In the genomic region with DNA sequence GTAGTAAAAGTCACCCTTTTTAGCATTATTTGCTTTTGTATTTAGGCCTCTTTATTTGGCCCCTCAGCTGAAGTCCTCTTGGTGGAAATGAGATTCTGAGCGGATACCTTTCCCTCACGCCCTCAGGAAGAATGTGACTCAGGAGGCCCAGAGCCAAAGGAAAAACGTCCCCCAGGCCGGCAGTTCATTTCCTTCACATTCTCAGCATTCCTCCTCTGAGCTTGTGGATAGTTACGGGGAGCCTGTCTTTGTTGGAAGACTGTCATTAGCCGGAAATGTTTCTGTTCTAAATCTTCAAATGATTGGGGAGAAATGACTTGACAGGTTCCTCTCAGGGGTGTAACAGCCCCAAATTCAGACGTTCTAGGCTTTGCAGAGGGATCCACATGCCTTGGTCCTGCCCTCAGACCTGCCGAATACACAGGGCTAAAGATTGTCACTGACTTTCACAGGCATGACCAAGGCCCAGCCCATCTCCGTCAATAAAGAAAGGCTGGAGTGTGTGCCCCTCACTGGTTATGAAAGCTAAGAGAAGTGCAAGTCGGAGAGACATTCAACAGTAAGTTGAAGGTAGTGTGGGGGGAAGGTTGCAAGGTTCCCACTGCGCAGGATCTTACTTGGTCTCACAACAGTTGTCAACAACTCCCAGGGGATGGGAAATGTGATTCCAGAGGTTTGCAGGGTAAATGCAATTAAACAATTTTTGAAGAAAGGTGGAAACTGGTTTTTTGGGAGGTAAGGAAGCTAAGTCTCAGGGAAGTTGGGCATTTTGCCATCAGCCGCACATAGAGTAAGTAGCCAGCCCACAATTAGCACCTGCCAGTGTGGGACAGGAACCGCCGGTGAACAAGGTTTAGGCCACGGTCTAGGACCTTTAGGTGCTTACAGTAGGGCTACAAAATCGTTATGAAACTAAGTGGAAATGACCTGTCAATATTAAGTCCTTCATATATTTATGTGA, we compare ENCODE assay signal across 8 cellular contexts. TPM values are rescaled to one million over a fixed set of nuclear protein-coding genes. Genes with fewer than 3 reads are reported as not detected.
A peak's percentile ranks its signal among the peaks of the same experiment; 100 is the strongest.
DNase-seq lines count a peak whose midpoint lies in the region; ATAC-seq and TF ChIP-seq lines count a peak whose summit lies in the region.

No MANE protein-coding gene starts in this region.

- WGBS in body of pancreas, 2 donors: 60 to 61% methylated on average over 16 of the region's 16 CpGs

- H3K27me3 ChIP-seq in body of pancreas: no peaks in the 10 kb centered on the region
- H3K27me3 ChIP-seq in stomach smooth muscle (ENCODE audit: control insufficient read depth in 1 of 2, insufficient read depth in 2 of 2, low read length in 2 of 2): no peaks in the 10 kb centered on the region

- intact Hi-C loops in body of pancreas (cut with DNase I): no loop called here

- no peak for TF ChIP-seq POLR2A in body of pancreas (IDR thresholded peaks at IDR 0.05)

- no peak overlapping the region for H3K4me3 ChIP-seq in body of pancreas
- H3K4me3 ChIP-seq in stomach smooth muscle (ENCODE audit: low read length in 2 of 2): no peak overlapping the region

- H3K9me3 ChIP-seq in body of pancreas (no peaks in the 10 kb centered on the region), stomach smooth muscle (ENCODE audit: control insufficient read depth in 2 of 2, low read length in 2 of 2) (no peaks in the 10 kb centered on the region)

- peak; percentile 93 for DNase-seq in HS-27A (ENCODE audit: low read depth)
- peak; percentile 38 to 60 (median 52) for DNase-seq in body of pancreas
- peak; percentile 78 for DNase-seq in iPS-NIHi7 (ENCODE audit: extremely low spot score)
- no peak for DNase-seq in activated CD8-positive, alpha-beta memory T cell treated with anti-CD3 and anti-CD28 coated beads, Interleukin-2, amount 50 U/mL, for 4 hours
- DNase-seq in NCI-H446 treated with DMSO at 0.1 percent for 48 hours (lab: John Stamatoyannopoulos, UW): no peak
- DNase-seq in activated CD4-positive, alpha-beta T cell treated with anti-CD3 and anti-CD28 coated beads, Interleukin-2, amount 50 U/mL, for 48 hours: no peak

- H3K4me1 ChIP-seq in body of pancreas: peaks cover 71% of the 10 kb centered on the region
- peaks cover 25% of the 10 kb centered on the region for H3K4me1 ChIP-seq in stomach smooth muscle (ENCODE audit: control insufficient read depth, insufficient read depth, low read length)

- no peak for TF ChIP-seq CTCF in body of pancreas (IDR thresholded peaks at IDR 0.05)

- peaks cover 0 to 1% of the 10 kb centered on the region in 2 donors for H3K36me3 ChIP-seq in body of pancreas (replicated peaks in 1 of 2; ENCODE audit: insufficient read depth in 1 of 2, low read depth in 2 of 2)
- H3K36me3 ChIP-seq in stomach smooth muscle (ENCODE audit: control insufficient read depth in 2 of 2, insufficient read depth in 2 of 2, low read length in 2 of 2): peaks cover 0 to 5% of the 10 kb centered on the region in 2 donors

- H3K9ac ChIP-seq in stomach smooth muscle (ENCODE audit: low read length in 2 of 2): no peak overlapping the region

- H3K27ac ChIP-seq in body of pancreas (peak overlapping the region; percentile 64 to 82 (median 80)), stomach smooth muscle (ENCODE audit: low read length) (peak overlapping the region; percentile 11)

- ATAC-seq in body of pancreas (peak; percentile 77), GM18867 (IDR thresholded peaks at IDR 0.05; ENCODE audit: unreplicated experiment) (no peak)

RNA-seq across cellular contexts. Expression of a gene that starts 39.7 kb away (rescaled TPM):
- 10 to 100 TPM; 10.9 to 16.3 TPM for total RNA-seq in body of pancreas

Comparison
In these comparisons a context has a peak if more than half of its experiments do, and no peak if none do; other contexts are left out.
1. DNase-seq: peak in HS-27A (single experiment), body of pancreas (4 of 4) and iPS-NIHi7 (single experiment); none in activated CD8-positive, alpha-beta memory T cell treated with anti-CD3 and anti-CD28 coated beads, Interleukin-2, amount 50 U/mL, for 4 hours (single experiment), NCI-H446 treated with DMSO at 0.1 percent for 48 hours (single experiment) and activated CD4-positive, alpha-beta T cell treated with anti-CD3 and anti-CD28 coated beads, Interleukin-2, amount 50 U/mL, for 48 hours (0 of 2).